Comparison of ENCODE assay signal across 8 cellular contexts in genomic region chr17:44121997-44122824, GRCh38. TPM values are rescaled to one million over a fixed set of nuclear protein-coding genes. Genes with fewer than 3 reads are reported as not detected.
DNase-seq lines count a peak whose midpoint lies in the region; ATAC-seq and TF ChIP-seq lines count a peak whose summit lies in the region.

No MANE protein-coding gene starts in this region.

- H2AFZ ChIP-seq in fibroblast of lung (ENCODE audit: low read length) = no peak overlapping the region

- POLR2A ChIA-PET in HEK293T (lab: Yijun Ruan, JAX) = interaction anchor here (0.8 to 3.2 kb wide), 10 partner anchors 9 to 52 kb away, joined by 3 to 20 read pairs (median 8); partner anchors contain the start of gene G6PC3

- CTCF ChIA-PET in HEK293T (lab: Yijun Ruan, JAX) = interaction anchor here (1.3 to 2.3 kb wide), 4 partner anchors 8 to 46 kb away, joined by 3 to 11 read pairs (median 7); no protein-coding TSS in a partner anchor

- peaks cover 6% of the 10 kb centered on the region for H3K36me3 ChIP-seq in SJSA1
- peaks cover 3% of the 10 kb centered on the region for H3K36me3 ChIP-seq in fibroblast of lung (ENCODE audit: control insufficient read depth, insufficient read depth, low read length)

- no peaks in the 10 kb centered on the region for H4K20me1 ChIP-seq in fibroblast of lung (ENCODE audit: control insufficient read depth, extremely low read depth, insufficient read depth, low read length)

- H3K9ac ChIP-seq in fibroblast of lung (ENCODE audit: insufficient read depth, low read length) = no peak overlapping the region

- DNase-seq in SJSA1 (ENCODE audit: low read depth in 1 of 2, low spot score in 2 of 2) (no peak), fibroblast of lung (ENCODE audit: low read depth in 2 of 2) (no peak), retina (peak; percentile 38), GM10266 (ENCODE audit: extremely low spot score) (no peak), HEK293T (ENCODE audit: extremely low spot score) (no peak), NCI-H2227 treated with DMSO at 0.1 percent for 48 hours (lab: John Stamatoyannopoulos, UW) (no peak)

- H3K4me3 ChIP-seq in GM12875 (ENCODE audit: low read depth, low read length) = peak overlapping the region; percentile 71
- H3K4me3 ChIP-seq in SJSA1 = peak overlapping the region; percentile 99
- H3K4me3 ChIP-seq in fibroblast of lung (replicated peaks in 1 of 4; ENCODE audit: control extremely low read depth in 1 of 4, insufficient read depth in 1 of 4, low read depth in 3 of 4, low read length in 4 of 4) = peak overlapping the region; percentile 79 to 93 (median 90)

- no peak for TF ChIP-seq CTCF in GM12875 (IDR thresholded peaks at IDR 0.05; ENCODE audit: borderline replicate concordance, insufficient read depth, low read depth, low read length)
- no peak for TF ChIP-seq CTCF in fibroblast of lung (conservative IDR thresholded peaks at IDR 0.05 in 1 of 2, IDR thresholded peaks at IDR 0.05 in 1 of 2; ENCODE audit: low read depth in 1 of 2, low read length in 2 of 2)
- no peak for TF ChIP-seq CTCF in GM10266 (IDR thresholded peaks at IDR 0.05; ENCODE audit: control insufficient read depth, insufficient read depth, low read depth, missing control alignments)

- H3K27ac ChIP-seq in SJSA1 (no peak overlapping the region), fibroblast of lung (ENCODE audit: insufficient read depth, low read length) (no peak overlapping the region)

- peak overlapping the region; percentile 97 for H3K4me2 ChIP-seq in fibroblast of lung (ENCODE audit: extremely low read depth, insufficient read depth, low read length)

- H3K79me2 ChIP-seq in fibroblast of lung (ENCODE audit: control insufficient read depth, insufficient read depth, low read length) = peaks cover 3% of the 10 kb centered on the region

- ATAC-seq in HG02973 (IDR thresholded peaks at IDR 0.05; ENCODE audit: unreplicated experiment) = no peak

- no peaks in the 10 kb centered on the region for H3K9me3 ChIP-seq in SJSA1 (replicated peaks)
- H3K9me3 ChIP-seq in fibroblast of lung (ENCODE audit: control insufficient read depth, insufficient read depth, low read depth, low read length) = no peaks in the 10 kb centered on the region

- H3K27me3 ChIP-seq in SJSA1 (replicated peaks) (no peaks in the 10 kb centered on the region), fibroblast of lung (ENCODE audit: control insufficient read depth, insufficient read depth, low read length) (no peaks in the 10 kb centered on the region)

- H3K4me1 ChIP-seq in SJSA1 (replicated peaks) = peaks cover 31% of the 10 kb centered on the region
- H3K4me1 ChIP-seq in fibroblast of lung (ENCODE audit: control insufficient read depth, extremely low read depth, insufficient read depth, low read length) = peaks cover 3% of the 10 kb centered on the region

TF ChIP-seq in HEK293T, 16 proteins besides CTCF, POLR2A, EP300 and RAD21:
- TF ChIP-seq FOXM1 (IDR thresholded peaks at IDR 0.05; ENCODE audit: borderline replicate concordance) (no peak), BHLHE40 (IDR thresholded peaks at IDR 0.05; ENCODE audit: borderline replicate concordance) (no peak), HDGF (IDR thresholded peaks at IDR 0.05; ENCODE audit: borderline replicate concordance) (no peak), TARDBP (IDR thresholded peaks at IDR 0.05) (no peak), L3MBTL2 (conservative IDR thresholded peaks at IDR 0.05) (no peak), PKNOX1 (IDR thresholded peaks at IDR 0.05) (no peak), ELF4 (IDR thresholded peaks at IDR 0.05) (no peak), SP1 (IDR thresholded peaks at IDR 0.05) (no peak), LEF1 (IDR thresholded peaks at IDR 0.05; ENCODE audit: borderline replicate concordance) (no peak), NFRKB (IDR thresholded peaks at IDR 0.05) (no peak), CTBP1 (IDR thresholded peaks at IDR 0.05; ENCODE audit: borderline replicate concordance) (no peak), FOXA1 (IDR thresholded peaks at IDR 0.05) (no peak), SUZ12 (IDR thresholded peaks at IDR 0.05) (no peak), ZNF384 (IDR thresholded peaks at IDR 0.05) (no peak)

RNA-seq across cellular contexts. Expression of gene HDAC5, which starts 1.2 kb away (rescaled TPM):
- 143 and 298 TPM in 2 replicates for total RNA-seq in SJSA1 (2014; rRNA removed; shearing (Covaris generic))
- total RNA-seq in fibroblast of lung = 66.8 and 125 TPM in 2 replicates
- polyA plus RNA-seq in fibroblast of lung = 31.3 and 35.1 TPM in 2 replicates
- 55.6 and 56.9 TPM in 2 replicates for polyA plus RNA-seq in fibroblast of lung (2012)
- 205 and 240 TPM in 2 replicates for polyA minus RNA-seq in fibroblast of lung (ENCODE audit: low replicate concordance)

RNA-seq across cellular contexts. Expression of gene HROB, which starts 19.5 kb away (rescaled TPM):
- 10.1 and 10.2 TPM in 2 replicates for total RNA-seq in SJSA1 (2014; rRNA removed; shearing (Covaris generic))
- total RNA-seq in fibroblast of lung = 1.0 and 1.5 TPM in 2 replicates
- 1.8 and 4.7 TPM in 2 replicates for polyA plus RNA-seq in fibroblast of lung
- polyA plus RNA-seq in fibroblast of lung (2012) = 1.4 and 4.5 TPM in 2 replicates
- polyA minus RNA-seq in fibroblast of lung (ENCODE audit: low replicate concordance) = 2.3 and 16.6 TPM in 2 replicates

RNA-seq across cellular contexts. Expression of gene ASB16, which starts 48.3 kb away (rescaled TPM):
- not detected in 2 replicates for total RNA-seq in SJSA1 (2014; rRNA removed; shearing (Covaris generic))
- total RNA-seq in fibroblast of lung = under 0.01 and 0.17 TPM in 2 replicates
- polyA plus RNA-seq in fibroblast of lung = 0.07 TPM in 1 of 2 replicates, not detected in the other
- 0.48 and 0.63 TPM in 2 replicates for polyA plus RNA-seq in fibroblast of lung (2012)
- 1.1 and 1.5 TPM in 2 replicates for polyA minus RNA-seq in fibroblast of lung (ENCODE audit: low replicate concordance)

RNA-seq across cellular contexts. Expression of gene G6PC3, which starts 51.7 kb away (rescaled TPM):
- total RNA-seq in SJSA1 (2014; rRNA removed; shearing (Covaris generic)) = 24.4 and 36.2 TPM in 2 replicates
- 12.3 and 40.0 TPM in 2 replicates for total RNA-seq in fibroblast of lung
- polyA plus RNA-seq in fibroblast of lung = 76.1 and 113 TPM in 2 replicates
- 99.8 and 147 TPM in 2 replicates for polyA plus RNA-seq in fibroblast of lung (2012)
- 190 and 204 TPM in 2 replicates for polyA minus RNA-seq in fibroblast of lung (ENCODE audit: low replicate concordance)

RNA-seq across cellular contexts. Expression of gene LSM12, which starts 55.7 kb away (rescaled TPM):
- total RNA-seq in SJSA1 (2014; rRNA removed; shearing (Covaris generic)) = 44.0 and 69.7 TPM in 2 replicates
- 21.8 and 25.6 TPM in 2 replicates for total RNA-seq in fibroblast of lung
- polyA plus RNA-seq in fibroblast of lung = 79.3 and 86.4 TPM in 2 replicates
- polyA plus RNA-seq in fibroblast of lung (2012) = 49.0 and 51.2 TPM in 2 replicates
- 41.1 and 55.5 TPM in 2 replicates for polyA minus RNA-seq in fibroblast of lung (ENCODE audit: low replicate concordance)
